In the genomic region with DNA sequence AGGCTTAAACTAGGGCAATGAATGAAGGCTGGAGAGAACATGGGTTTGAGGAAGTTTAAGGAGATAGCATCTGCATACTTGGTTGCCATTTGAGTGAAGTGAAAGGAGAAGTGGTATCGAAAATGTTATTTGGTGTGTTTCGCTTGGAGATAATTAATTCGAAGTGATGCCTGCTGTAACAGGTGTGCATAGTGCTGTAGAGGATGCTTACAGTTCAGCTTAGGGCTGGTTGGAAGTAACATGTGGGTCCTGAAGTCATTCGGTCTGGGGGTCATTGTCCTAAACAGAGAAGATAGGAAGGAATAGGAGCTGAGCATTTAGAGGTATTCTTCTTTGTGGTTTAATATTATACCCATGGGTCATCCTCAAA, we compare ENCODE assay signal across 8 cellular contexts. TPM values are rescaled to one million over a fixed set of nuclear protein-coding genes. Genes with fewer than 3 reads are reported as not detected.
DNase-seq lines count a peak whose midpoint lies in the region; ATAC-seq and TF ChIP-seq lines count a peak whose summit lies in the region.

No MANE protein-coding gene starts in this region.

- H3K27me3 ChIP-seq in gastroesophageal sphincter (no peaks in the 10 kb centered on the region), skeletal muscle satellite cell (ENCODE audit: control insufficient read depth, insufficient read depth, low read length) (no peaks in the 10 kb centered on the region)

- no peak for TF ChIP-seq EP300 in gastroesophageal sphincter (IDR thresholded peaks at IDR 0.05)

- TF ChIP-seq CTCF in AG09309 (IDR thresholded peaks at IDR 0.05; ENCODE audit: control insufficient read depth, insufficient read depth, low read depth, low read length, missing control alignments) (no peak), gastroesophageal sphincter (IDR thresholded peaks at IDR 0.05) (no peak)

- H3K4me3 ChIP-seq in AG09309 (ENCODE audit: control insufficient read depth, low read depth, low read length) (peak overlapping the region; percentile 45), gastroesophageal sphincter (peak overlapping the region; percentile 37 to 61), skeletal muscle satellite cell (ENCODE audit: low read length) (peak overlapping the region; percentile 75)

- H3K4me1 ChIP-seq in gastroesophageal sphincter, result peaks cover 0 to 17% (median 7%) of the 10 kb centered on the region in 3 donors
- peaks cover 21% of the 10 kb centered on the region for H3K4me1 ChIP-seq in skeletal muscle satellite cell (ENCODE audit: control insufficient read depth, insufficient read depth, low read length)

- DNase-seq in AG09309 (ENCODE audit: low read depth), result no peak
- no peak for DNase-seq in activated CD4-positive, alpha-beta T cell treated with anti-CD3 and anti-CD28 coated beads for 1 hour
- no peak for DNase-seq in cerebellar cortex (ENCODE audit: low spot score)

- WGBS in gastroesophageal sphincter (ENCODE audit: low coverage in 1 of 2), 2 donors, result 10 to 22% methylated on average over 4 of the region's 4 CpGs

- H3K9me3 ChIP-seq in gastroesophageal sphincter, result no peaks in the 10 kb centered on the region
- no peaks in the 10 kb centered on the region for H3K9me3 ChIP-seq in skeletal muscle satellite cell (replicated peaks; ENCODE audit: low read length)

- TF ChIP-seq POLR2A in Raji (IDR thresholded peaks at IDR 0.05; ENCODE audit: insufficient read depth, low read depth, low read length) (peak; percentile 32), gastroesophageal sphincter (IDR thresholded peaks at IDR 0.05) (no peak)

- peak overlapping the region in 3 of 4 donors; percentile 76 to 84 (median 84) for H3K27ac ChIP-seq in gastroesophageal sphincter

- ATAC-seq in GM18870 (IDR thresholded peaks at IDR 0.05; ENCODE audit: unreplicated experiment) (peak; percentile 88), HG03066 (IDR thresholded peaks at IDR 0.05; ENCODE audit: low read depth, unreplicated experiment) (peak; percentile 69), gastroesophageal sphincter (peak; percentile 46)

- H3K36me3 ChIP-seq in gastroesophageal sphincter (peaks cover 0 to 63% of the 10 kb centered on the region in 2 donors), skeletal muscle satellite cell (ENCODE audit: insufficient read depth, low read length) (peaks cover 60% of the 10 kb centered on the region)

- H3K9ac ChIP-seq in skeletal muscle satellite cell (ENCODE audit: low read depth, low read length), result peak overlapping the region; percentile 83

- peak overlapping the region; percentile 95 for H3K4me2 ChIP-seq in skeletal muscle satellite cell (ENCODE audit: low read length)

RNA-seq across cellular contexts. Expression of gene NUDT17, which starts 0.3 kb away (rescaled TPM):
- 1 to 10 TPM in 3 of 4 donors, under 1 TPM in 1; 0.40 to 3.5 (median 2.2) TPM for total RNA-seq in gastroesophageal sphincter
- total RNA-seq in skeletal muscle satellite cell (2012; rRNA removed), result 1.1 and 2.3 TPM in 2 replicates

RNA-seq across cellular contexts. Expression of gene PIAS3, which starts 13.8 kb away (rescaled TPM):
- 10 to 100 TPM; 14.0 to 26.0 (median 19.2) TPM for total RNA-seq in gastroesophageal sphincter
- total RNA-seq in skeletal muscle satellite cell (2012; rRNA removed), result 16.5 and 25.3 TPM in 2 replicates

RNA-seq across cellular contexts. Expression of gene POLR3C, which starts 21.1 kb away (rescaled TPM):
- total RNA-seq in gastroesophageal sphincter, result 10 to 100 TPM; 24.8 to 37.7 (median 29.9) TPM
- 44.9 and 47.0 TPM in 2 replicates for total RNA-seq in skeletal muscle satellite cell (2012; rRNA removed)

RNA-seq across cellular contexts. Expression of gene RNF115, which starts 21.2 kb away (rescaled TPM):
- total RNA-seq in gastroesophageal sphincter, result 10 to 100 TPM; 34.3 to 54.9 (median 39.9) TPM
- total RNA-seq in skeletal muscle satellite cell (2012; rRNA removed), result 11.1 and 12.7 TPM in 2 replicates

RNA-seq across cellular contexts. Expression of gene ANKRD35, which starts 40.5 kb away (rescaled TPM):
- 10 to 100 TPM in 1 of 4 donors, 1 to 10 TPM in 3; 5.2 to 13.7 (median 7.9) TPM for total RNA-seq in gastroesophageal sphincter
- 3.0 and 3.1 TPM in 2 replicates for total RNA-seq in skeletal muscle satellite cell (2012; rRNA removed)
